In genomic region chr22:23248583-23248982, GRCh38 we compare ENCODE assay signal across 1 cellular context.
TF ChIP-seq lines count a peak whose summit lies in the region.

No MANE protein-coding gene starts in this region.

TF ChIP-seq in SK-N-SH treated with all-trans-retinoic acid at 6 μM for 48 hours, 23 proteins besides CTCF, POLR2A, EP300 and RAD21 (continued from another document):
- TF ChIP-seq PATZ1 (CRISPR knock-in tag; IDR thresholded peaks at IDR 0.05; ENCODE audit: borderline replicate concordance) (no peak), SNAI2 (CRISPR knock-in tag; IDR thresholded peaks at IDR 0.05) (no peak), ZNF70 (CRISPR knock-in tag; IDR thresholded peaks at IDR 0.05) (no peak), TCF4 (CRISPR knock-in tag; IDR thresholded peaks at IDR 0.05; ENCODE audit: borderline replicate concordance) (no peak), POU6F1 (CRISPR knock-in tag; IDR thresholded peaks at IDR 0.05; ENCODE audit: borderline replicate concordance, low read depth) (no peak), ZFP3 (CRISPR knock-in tag; IDR thresholded peaks at IDR 0.05) (no peak), ZNF565 (CRISPR knock-in tag; conservative IDR thresholded peaks at IDR 0.05; ENCODE audit: low read depth) (no peak), OSR1 (CRISPR knock-in tag; IDR thresholded peaks at IDR 0.05) (no peak), RARB (CRISPR knock-in tag; IDR thresholded peaks at IDR 0.05) (no peak), PPARA (CRISPR knock-in tag; IDR thresholded peaks at IDR 0.05; ENCODE audit: borderline replicate concordance) (no peak), ZC3H10 (CRISPR knock-in tag; IDR thresholded peaks at IDR 0.05) (no peak), BACH2 (CRISPR knock-in tag; IDR thresholded peaks at IDR 0.05; ENCODE audit: borderline replicate concordance) (no peak), ZFP30 (CRISPR knock-in tag; IDR thresholded peaks at IDR 0.05) (no peak), ESRRG (CRISPR knock-in tag; IDR thresholded peaks at IDR 0.05) (no peak), CREB5 (CRISPR knock-in tag; IDR thresholded peaks at IDR 0.05; ENCODE audit: low read depth) (no peak)
TF ChIP-seq in SK-N-SH treated with all-trans-retinoic acid at 6 μM for 48 hours: peak in this region for 0.
